18 cellular contexts compared by ENCODE assay signal in the genomic region with DNA sequence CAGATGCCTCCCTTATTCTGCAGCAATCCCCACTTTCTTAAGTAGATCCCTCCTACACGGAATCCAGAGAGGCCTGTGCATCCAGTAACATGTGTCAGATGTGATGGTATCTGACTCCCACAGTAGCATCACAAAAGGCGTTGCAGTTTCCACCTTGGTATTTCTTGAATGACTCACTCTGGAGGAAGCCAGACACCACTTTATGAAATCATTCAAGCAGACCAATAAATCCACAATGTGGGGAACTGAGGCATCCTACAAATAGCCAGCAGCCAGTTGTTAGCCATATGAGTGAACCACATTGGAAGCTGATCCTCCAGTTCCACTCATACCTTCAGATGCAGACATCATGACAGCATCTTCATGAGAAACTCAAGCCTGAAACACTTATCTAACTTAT.
A peak's percentile ranks its signal among the peaks of the same experiment; 100 is the strongest.
DNase-seq lines count a peak whose midpoint lies in the region; ATAC-seq, FAIRE-seq and TF ChIP-seq lines count a peak whose summit lies in the region.
"Had no signal": no experiment of that assay in that cellular context is flagged by ENCODE, and none has a peak within 500 bp of the region (broad histone marks: within the 10 kb centered on the region; RNA-seq: fewer than 3 reads in every experiment).

No MANE protein-coding gene starts in this region.

- no peaks in the 10 kb centered on the region for H3K79me2 ChIP-seq in mesendoderm (ENCODE audit: control insufficient read depth, insufficient read depth, low read length)

- no peak for FAIRE-seq in GM12892 (lab: Jason Lieb, UNC)
- FAIRE-seq: pancreas had no signal

- H3K4me1 ChIP-seq in mesendoderm (ENCODE audit: control insufficient read depth, low read depth, low read length): no peaks in the 10 kb centered on the region
- H3K4me1 ChIP-seq in CD8-positive, alpha-beta memory T cell (ENCODE audit: insufficient read depth, low read length): no peaks in the 10 kb centered on the region
- H3K4me1 ChIP-seq: pancreas had no signal

- no peaks in the 10 kb centered on the region for H3K79me1 ChIP-seq in mesendoderm (ENCODE audit: low read length)

- no peak overlapping the region for H3K56ac ChIP-seq in mesendoderm (ENCODE audit: low read length)

- CTCF ChIA-PET in CD8-positive, alpha-beta memory T cell (lab: Charles Lee): no interaction called here

- H2BK15ac ChIP-seq in mesendoderm (replicated peaks; ENCODE audit: low read depth): no peak overlapping the region

- no peak overlapping the region for H3K4me3 Mint-ChIP-seq in CD8-positive, alpha-beta memory T cell
- H3K4me3 Mint-ChIP-seq: activated CD4-positive, alpha-beta memory T cell treated with anti-CD3 and anti-CD28 coated beads for 36 hours had no signal

- H4K5ac ChIP-seq in mesendoderm (ENCODE audit: low read length): no peak overlapping the region

- no peak overlapping the region for H2AK5ac ChIP-seq in mesendoderm (ENCODE audit: low read length)

- no peak overlapping the region for H3K18ac ChIP-seq in mesendoderm (ENCODE audit: low read length)

- no peak overlapping the region for H2BK5ac ChIP-seq in mesendoderm (ENCODE audit: low read length)

- H3K27me3 ChIP-seq in brain microvascular endothelial cell (replicated peaks) (no peaks in the 10 kb centered on the region), mesendoderm (ENCODE audit: insufficient read depth, low read length, poor library complexity) (no peaks in the 10 kb centered on the region)
- H3K27me3 ChIP-seq in CD8-positive, alpha-beta memory T cell (ENCODE audit: insufficient read depth, low read length, poor library complexity, severe bottlenecking): no peaks in the 10 kb centered on the region
- H3K27me3 ChIP-seq: MG63, pancreas had no signal

- TF ChIP-seq POLR2A in GM12892 (IDR thresholded peaks at IDR 0.05; ENCODE audit: low read depth, low read length): no peak

- no peak overlapping the region for H4K8ac ChIP-seq in mesendoderm (ENCODE audit: low read depth, low read length)

- POLR2A ChIA-PET in CD8-positive, alpha-beta memory T cell (lab: Charles Lee): no interaction called here

- no peaks in the 10 kb centered on the region for H3K36me3 ChIP-seq in brain microvascular endothelial cell (replicated peaks)
- no peaks in the 10 kb centered on the region for H3K36me3 ChIP-seq in mesendoderm (ENCODE audit: control insufficient read depth, insufficient read depth, low read length)
- H3K36me3 ChIP-seq in CD8-positive, alpha-beta memory T cell (ENCODE audit: insufficient read depth, low read length): no peaks in the 10 kb centered on the region
- H3K36me3 ChIP-seq: MG63, pancreas had no signal

- no peak overlapping the region for H3K23ac ChIP-seq in mesendoderm (ENCODE audit: low read length)

- DNase-seq in AG08396 (ENCODE audit: low spot score) (peak; percentile 28), HCEC 1CT (peak; percentile 74), brain microvascular endothelial cell (peak; percentile 98), mesendoderm (peak; percentile 18), SW480 (ENCODE audit: low spot score) (no peak), GM12892 (ENCODE audit: insufficient read length) (no peak)
- no peak for DNase-seq in CD8-positive, alpha-beta memory T cell
- DNase-seq: activated CD4-positive, alpha-beta memory T cell treated with anti-CD3 and anti-CD28 coated beads for 36 hours; C1 segment of cervical spinal cord; DMS79; effector memory CD4-positive, alpha-beta T cell; MG63; NCI-H2029; pancreas; T1000 had no signal

- H3K27ac Mint-ChIP-seq in CD8-positive, alpha-beta memory T cell: no peak overlapping the region
- H3K27ac Mint-ChIP-seq: activated CD4-positive, alpha-beta memory T cell treated with anti-CD3 and anti-CD28 coated beads for 36 hours; activated T-helper 2 cell treated with anti-CD3 and anti-CD28 coated beads, Interferon-gamma antibody, Interleukin-2, Interleukin-4, amounts not matched to agents 10 μg/mL and 5 μg/mL and 100 μg/mL, durations not matched to agents 14 hours and 24 hours and 36 hours had no signal

- in situ Hi-C loops in brain microvascular endothelial cell (cut with HindIII; ENCODE audit: low pct_ligation_motif_present, low sequenced_read_pairs): no loop called here

- peaks cover 2 to 8% (median 4%) of the 10 kb centered on the region in 5 donors for H3K9me3 Mint-ChIP-seq in CD8-positive, alpha-beta memory T cell

- H3K4me3 ChIP-seq in brain microvascular endothelial cell (ENCODE audit: low read depth, low read length) (no peak overlapping the region), mesendoderm (ENCODE audit: low read length) (no peak overlapping the region)
- H3K4me3 ChIP-seq in CD8-positive, alpha-beta memory T cell (ENCODE audit: low read length): no peak overlapping the region
- H3K4me3 ChIP-seq: MG63, pancreas had no signal

- ATAC-seq in activated CD4-positive, CD25-positive, alpha-beta regulatory T cell treated with anti-CD3 and anti-CD28 coated beads, Interleukin-2, amount 50 U/mL, for 24 hours: no peak
- ATAC-seq: pancreas, Right ventricle myocardium inferior had no signal

- no peaks in the 10 kb centered on the region for H3K36me3 Mint-ChIP-seq in CD8-positive, alpha-beta memory T cell
- H3K36me3 Mint-ChIP-seq: activated CD4-positive, alpha-beta memory T cell treated with anti-CD3 and anti-CD28 coated beads for 36 hours had no signal

- H3K9me3 ChIP-seq in CD8-positive, alpha-beta memory T cell (ENCODE audit: low read length): no peaks in the 10 kb centered on the region
- H3K9me3 ChIP-seq: MG63, pancreas had no signal

- no peaks in the 10 kb centered on the region for H3K27me3 Mint-ChIP-seq in CD8-positive, alpha-beta memory T cell
- H3K27me3 Mint-ChIP-seq: activated CD4-positive, alpha-beta memory T cell treated with anti-CD3 and anti-CD28 coated beads for 36 hours had no signal

- no peak for TF ChIP-seq CTCF in brain microvascular endothelial cell (IDR thresholded peaks at IDR 0.05; ENCODE audit: low read depth, low read length, missing control alignments)

- no peak overlapping the region for H2BK120ac ChIP-seq in mesendoderm (ENCODE audit: low read depth, low read length)

- peak overlapping the region; percentile 81 for H3K27ac ChIP-seq in brain microvascular endothelial cell
- H3K27ac ChIP-seq in mesendoderm (ENCODE audit: low read depth, low read length): no peak overlapping the region
- no peak overlapping the region for H3K27ac ChIP-seq in CD8-positive, alpha-beta memory T cell (ENCODE audit: low read depth, low read length)
- H3K27ac ChIP-seq: pancreas had no signal

- WGBS in mesendoderm (ENCODE audit: extremely low coverage, insufficient coverage, low lambda C conversion rate): no CpG with 5 or more reads among the region's 2 CpGs

- H3K4me1 Mint-ChIP-seq in CD8-positive, alpha-beta memory T cell: no peaks in the 10 kb centered on the region

- no peak overlapping the region for H3K4ac ChIP-seq in mesendoderm (ENCODE audit: low read depth, low read length)

- no peak overlapping the region for H3K9ac ChIP-seq in mesendoderm (ENCODE audit: low read length)

- no peak overlapping the region for H3K4me2 ChIP-seq in mesendoderm (ENCODE audit: low read length)

Comparison
In these comparisons a context has a peak if more than half of its experiments do, and no peak if none do; other contexts are left out.
1. DNase-seq: peak in AG08396 (single experiment), HCEC 1CT (single experiment), brain microvascular endothelial cell (single experiment) and mesendoderm (single experiment); none in SW480 (single experiment), CD8-positive, alpha-beta memory T cell (0 of 5) and GM12892 (single experiment).